Comparison of ENCODE assay signal across 21 cellular contexts in the genomic region with DNA sequence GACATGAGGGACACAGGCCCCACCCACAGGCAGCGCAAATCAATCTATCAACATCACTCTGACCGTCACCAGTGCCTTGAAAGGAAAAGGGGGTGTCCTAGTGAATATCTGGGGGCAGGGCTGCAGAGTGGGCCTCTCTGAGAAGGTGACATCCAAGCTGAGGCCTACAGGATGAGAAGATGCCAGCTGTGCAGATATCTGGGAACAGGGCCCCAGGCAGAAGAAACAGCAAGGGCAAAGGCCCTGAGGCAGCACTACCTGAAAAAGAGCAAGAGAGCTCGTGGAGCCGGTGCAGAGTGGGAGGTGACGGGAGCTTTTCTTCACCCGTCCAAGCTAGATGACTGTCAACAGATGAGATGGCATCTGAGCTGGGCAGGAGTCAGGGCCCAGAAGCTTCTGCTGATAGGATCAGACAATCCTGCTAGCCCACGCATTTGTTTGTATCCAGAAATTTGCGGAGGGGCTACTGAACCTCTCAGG. TPM values are rescaled to one million over a fixed set of nuclear protein-coding genes. Genes with fewer than 3 reads are reported as not detected.
"Had no signal": no experiment of that assay in that cellular context is flagged by ENCODE, and none has a peak within 500 bp of the region (broad histone marks: within the 10 kb centered on the region; RNA-seq: fewer than 3 reads in every experiment).

No MANE protein-coding gene starts in this region.

- H3K4me1 ChIP-seq: breast epithelium, parathyroid adenoma, right lobe of liver had no signal

- H3K27ac ChIP-seq: gastroesophageal sphincter, neutrophil, parathyroid adenoma, right lobe of liver had no signal

- H3K4me3 Mint-ChIP-seq: activated CD4-positive, alpha-beta T cell treated with anti-CD3 and anti-CD28 coated beads, Interleukin-2, amount 10 ng/mL, durations not matched to agents 7 days and 5 days; activated naive CD4-positive, alpha-beta T cell treated with anti-CD3 and anti-CD28 coated beads, Interleukin-2, amount 50 U/mL, for 24 hours; memory B cell; naive thymus-derived CD8-positive, alpha-beta T cell; type B pancreatic cell had no signal

- ATAC-seq: naive thymus-derived CD8-positive, alpha-beta T cell had no signal

- H3K36me3 Mint-ChIP-seq: activated naive CD4-positive, alpha-beta T cell treated with anti-CD3 and anti-CD28 coated beads, Interleukin-2, amount 50 U/mL, for 24 hours; memory B cell; naive thymus-derived CD8-positive, alpha-beta T cell; type B pancreatic cell had no signal

- H3K9me3 Mint-ChIP-seq: activated CD4-positive, alpha-beta T cell treated with anti-CD3 and anti-CD28 coated beads, Interleukin-2, amount 10 ng/mL, durations not matched to agents 7 days and 5 days; activated naive CD4-positive, alpha-beta T cell treated with anti-CD3 and anti-CD28 coated beads, Interleukin-2, amount 50 U/mL, for 24 hours; memory B cell; naive thymus-derived CD8-positive, alpha-beta T cell; type B pancreatic cell had no signal

- H3K27me3 ChIP-seq: adrenal gland, breast epithelium, right lobe of liver had no signal

- DNase-seq: activated CD4-positive, alpha-beta T cell treated with anti-CD3 and anti-CD28 coated beads, Interleukin-2, amount 10 ng/mL, durations not matched to agents 7 days and 5 days; activated CD4-positive, CD25-positive, alpha-beta regulatory T cell; activated gamma-delta T cell; cerebellar nuclear complex; cortex of kidney; naive thymus-derived CD8-positive, alpha-beta T cell; right lobe of liver; small intestine; stimulated activated CD4-positive, alpha-beta T cell treated with anti-CD3 and anti-CD28 coated beads, Interleukin-4, amount 100 ng/mL, for 4 hours; stimulated activated naive CD4-positive, alpha-beta T cell treated with Interleukin-2 at 50 U/mL for 16 hours; T1000 had no signal

- H3K27me3 Mint-ChIP-seq: activated CD4-positive, alpha-beta T cell treated with anti-CD3 and anti-CD28 coated beads, Interleukin-2, amount 10 ng/mL, durations not matched to agents 7 days and 5 days; activated naive CD4-positive, alpha-beta T cell treated with anti-CD3 and anti-CD28 coated beads, Interleukin-2, amount 50 U/mL, for 24 hours; naive thymus-derived CD8-positive, alpha-beta T cell had no signal

- H3K4me3 ChIP-seq: adrenal gland, breast epithelium, gastroesophageal sphincter, mucosa of descending colon, right lobe of liver had no signal

- H3K36me3 ChIP-seq: adrenal gland, breast epithelium, gastroesophageal sphincter, neutrophil, right lobe of liver had no signal

- H2AFZ ChIP-seq: parathyroid adenoma had no signal

- H3K27ac Mint-ChIP-seq: activated CD4-positive, alpha-beta T cell treated with anti-CD3 and anti-CD28 coated beads, Interleukin-2, amount 10 ng/mL, durations not matched to agents 7 days and 5 days; activated naive CD4-positive, alpha-beta T cell treated with anti-CD3 and anti-CD28 coated beads, Interleukin-2, amount 50 U/mL, for 24 hours; memory B cell; type B pancreatic cell had no signal

- H3K9ac ChIP-seq: parathyroid adenoma had no signal

- H3K9me3 ChIP-seq: adrenal gland, breast epithelium, gastroesophageal sphincter, mucosa of descending colon, neutrophil, right lobe of liver had no signal

RNA-seq across cellular contexts. Expression of gene TMEM119, which starts 12.5 kb away (rescaled TPM):
- total RNA-seq: activated CD8-positive, alpha-beta memory T cell treated with anti-CD3 and anti-CD28 coated beads for 36 hours had no signal
